Comparison of ENCODE assay signal across 8 cellular contexts in genomic region chr6:20403080-20403765, GRCh38. TPM values are rescaled to one million over a fixed set of nuclear protein-coding genes. Genes with fewer than 3 reads are reported as not detected.
A peak's percentile ranks its signal among the peaks of the same experiment; 100 is the strongest.
DNase-seq lines count a peak whose midpoint lies in the region; ATAC-seq and TF ChIP-seq lines count a peak whose summit lies in the region.

No MANE protein-coding gene starts in this region.

- H3K4me1 ChIP-seq in ectodermal cell (ENCODE audit: control insufficient read depth, insufficient read depth, low read length): no peaks in the 10 kb centered on the region

- H3K27me3 Mint-ChIP-seq in CD14-positive monocyte (ENCODE audit: low read depth in 3 of 3): peaks cover 0 to 4% (median 4%) of the 10 kb centered on the region in 3 donors
- H3K27me3 Mint-ChIP-seq in activated CD8-positive, alpha-beta T cell treated with anti-CD3 and anti-CD28 coated beads, Interleukin-2, amount 10 ng/mL, durations not matched to agents 7 days and 5 days (ENCODE audit: low read depth): no peaks in the 10 kb centered on the region
- no peaks in the 10 kb centered on the region for H3K27me3 Mint-ChIP-seq in memory B cell

- H3K9me3 Mint-ChIP-seq in CD14-positive monocyte: no peaks in the 10 kb centered on the region
- no peaks in the 10 kb centered on the region for H3K9me3 Mint-ChIP-seq in activated CD8-positive, alpha-beta T cell treated with anti-CD3 and anti-CD28 coated beads, Interleukin-2, amount 10 ng/mL, durations not matched to agents 7 days and 5 days (ENCODE audit: insufficient read depth)
- no peaks in the 10 kb centered on the region for H3K9me3 Mint-ChIP-seq in memory B cell

- intact Hi-C loops in CD14-positive monocyte (cut with micrococcal nuclease): loop anchor here (5.0 to 10.0 kb wide), 6 partner anchors 39 to 129 kb away; partner anchors contain the start of gene CDKAL1 (in 1 of the 2)

- H3K4me3 ChIP-seq in ectodermal cell (ENCODE audit: insufficient read depth, low read depth, low read length): peak overlapping the region; percentile 78

- no peaks in the 10 kb centered on the region for H3K9me3 ChIP-seq in ectodermal cell (ENCODE audit: control insufficient read depth, low read length)

- peaks cover 37% of the 10 kb centered on the region for H3K4me1 Mint-ChIP-seq in CD14-positive monocyte
- peaks cover 51% of the 10 kb centered on the region for H3K4me1 Mint-ChIP-seq in activated CD8-positive, alpha-beta T cell treated with anti-CD3 and anti-CD28 coated beads, Interleukin-2, amount 10 ng/mL, durations not matched to agents 7 days and 5 days (ENCODE audit: low read depth)
- H3K4me1 Mint-ChIP-seq in memory B cell: peaks cover 15% of the 10 kb centered on the region

- DNase-seq in CD14-positive monocyte (ENCODE audit: low spot score) (peak; percentile 98), NCI-H82 (lab: John Stamatoyannopoulos, UW) (peak; percentile 98), memory B cell (ENCODE audit: low spot score in 2 of 2) (peak; percentile 72 to 74)
- DNase-seq in activated CD8-positive, alpha-beta T cell treated with anti-CD3 and anti-CD28 coated beads, Interleukin-2, amount 10 ng/mL, durations not matched to agents 7 days and 5 days: peak; percentile 94
- DNase-seq in stimulated activated CD8-positive, alpha-beta memory T cell treated with anti-CD3 and anti-CD28 coated beads, Interleukin-12 subunit alpha, Interleukin-12 subunit beta, amount 100 ng/mL, for 1 hour (ENCODE audit: low read depth): peak; percentile 69

- peak overlapping the region; percentile 94 for H3K27ac ChIP-seq in ectodermal cell (ENCODE audit: insufficient read depth, low read depth, low read length, poor library complexity, severe bottlenecking)

- POLR2A ChIA-PET in activated CD8-positive, alpha-beta T cell treated with anti-CD3 and anti-CD28 coated beads, Interleukin-2, amount 10 ng/mL, durations not matched to agents 7 days and 5 days (lab: Charles Lee): interaction anchor here (0.6 to 3.8 kb wide), 16 partner anchors 11 to 200 kb away, joined by 3 to 166 read pairs (median 4); partner anchors contain the start of gene CDKAL1

- ATAC-seq in GM19328 (IDR thresholded peaks at IDR 0.05; ENCODE audit: unreplicated experiment): peak; percentile 42
- ATAC-seq in HG03460 (IDR thresholded peaks at IDR 0.05; ENCODE audit: unreplicated experiment): peak; percentile 45
- ATAC-seq in activated CD8-positive, alpha-beta T cell treated with anti-CD3 and anti-CD28 coated beads, Interleukin-2, amount 10 ng/mL, durations not matched to agents 7 days and 5 days: peak; percentile 57
- ATAC-seq in memory B cell (ENCODE audit: low read depth): peak; percentile 47

- H3K4me3 Mint-ChIP-seq in CD14-positive monocyte: peak overlapping the region; percentile 95 to 97
- H3K4me3 Mint-ChIP-seq in activated CD8-positive, alpha-beta T cell treated with anti-CD3 and anti-CD28 coated beads, Interleukin-2, amount 10 ng/mL, durations not matched to agents 7 days and 5 days: peak overlapping the region; percentile 97
- peak overlapping the region; percentile 96 for H3K4me3 Mint-ChIP-seq in memory B cell

- CTCF ChIA-PET in activated CD8-positive, alpha-beta T cell treated with anti-CD3 and anti-CD28 coated beads, Interleukin-2, amount 10 ng/mL, durations not matched to agents 7 days and 5 days (lab: Charles Lee): interaction anchor here (1.1 to 3.5 kb wide), 9 partner anchors 9 to 134 kb away, joined by 3 to 45 read pairs (median 10); no protein-coding TSS in a partner anchor

- TF ChIP-seq CTCF in CD14-positive monocyte (IDR thresholded peaks at IDR 0.05): no peak

- H3K27ac Mint-ChIP-seq in CD14-positive monocyte (peak overlapping the region; percentile 96 to 99 (median 98)), memory B cell (peak overlapping the region; percentile 93)
- peak overlapping the region; percentile 97 for H3K27ac Mint-ChIP-seq in activated CD8-positive, alpha-beta T cell treated with anti-CD3 and anti-CD28 coated beads, Interleukin-2, amount 10 ng/mL, durations not matched to agents 7 days and 5 days

- H3K36me3 Mint-ChIP-seq in CD14-positive monocyte (peaks cover 7 to 14% of the 10 kb centered on the region in 2 donors), memory B cell (peaks cover 2% of the 10 kb centered on the region)
- H3K36me3 Mint-ChIP-seq in activated CD8-positive, alpha-beta T cell treated with anti-CD3 and anti-CD28 coated beads, Interleukin-2, amount 10 ng/mL, durations not matched to agents 7 days and 5 days (ENCODE audit: low read depth): peaks cover 36% of the 10 kb centered on the region

- no peaks in the 10 kb centered on the region for H3K36me3 ChIP-seq in ectodermal cell (ENCODE audit: control insufficient read depth, insufficient read depth, low read length)

- 0 to 1% methylated on average over 63 to 72 of the region's 72 CpGs for WGBS in ectodermal cell, 2 experiments

- no peaks in the 10 kb centered on the region for H3K27me3 ChIP-seq in ectodermal cell (ENCODE audit: control insufficient read depth, insufficient read depth, low read length, poor library complexity, severe bottlenecking)

RNA-seq across cellular contexts. Expression of gene E2F3, which starts 1.5 kb away (rescaled TPM):
- polyA plus RNA-seq in CD14-positive monocyte: 1 to 10 TPM; 7.5 to 8.9 TPM
- 10 to 100 TPM; 26.7 to 27.4 TPM for total RNA-seq in activated CD8-positive, alpha-beta T cell treated with anti-CD3 and anti-CD28 coated beads, Interleukin-2, amount 10 ng/mL, durations not matched to agents 7 days and 5 days
- polyA plus RNA-seq in ectodermal cell (2013, experiment 1 of 4): 40.5 TPM
- 41.3 TPM for polyA plus RNA-seq in ectodermal cell (2013, experiment 2 of 4)
- polyA plus RNA-seq in ectodermal cell (2013, experiment 3 of 4): 23.9 TPM
- polyA plus RNA-seq in ectodermal cell (2013, experiment 4 of 4): 26.5 TPM

Comparison
In these comparisons a context has a peak if more than half of its experiments do, and no peak if none do; other contexts are left out.
1. Peak in every context shown above with its lines: DNase-seq, ATAC-seq, H3K4me3 ChIP-seq and H3K27ac ChIP-seq.